Comparison of ENCODE assay signal across 1 cellular context in the genomic region with DNA sequence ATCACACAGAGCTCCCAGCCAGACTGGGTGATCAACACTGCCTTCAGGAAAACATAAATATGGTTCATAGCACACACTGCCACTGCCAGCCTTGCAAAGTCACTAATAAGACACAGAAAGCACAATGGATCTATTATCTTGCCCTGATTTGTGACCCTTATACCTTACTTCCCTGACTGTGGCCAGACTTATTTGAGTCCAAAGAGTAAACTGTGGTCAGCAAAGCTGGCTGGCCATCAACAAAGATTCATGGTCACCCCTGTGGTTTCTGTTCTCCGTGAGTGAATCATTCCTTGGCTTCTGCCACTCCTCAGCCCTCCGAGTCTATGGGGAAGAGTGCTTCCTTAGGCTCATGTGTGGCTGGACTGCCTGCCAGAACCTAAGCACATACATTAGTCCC.
A peak's percentile ranks its signal among the peaks of the same experiment; 100 is the strongest.
TF ChIP-seq lines count a peak whose summit lies in the region.

No MANE protein-coding gene starts in this region.

TF ChIP-seq in HepG2, 621 proteins besides CTCF, POLR2A, EP300 and RAD21 (continued from another document and continues in another):
- TF ChIP-seq ZIK1 (CRISPR knock-in tag; IDR thresholded peaks at IDR 0.05; ENCODE audit: borderline replicate concordance, low read depth) = 0 out of 2 replicates have a peak, but pooled peaks have one; percentile 26
- no peak for TF ChIP-seq ZNF780A (CRISPR knock-in tag; IDR thresholded peaks at IDR 0.05)
- no peak for TF ChIP-seq MYC (CRISPR knock-in tag; IDR thresholded peaks at IDR 0.05; ENCODE audit: borderline replicate concordance)
- TF ChIP-seq KMT2B (CRISPR knock-in tag; IDR thresholded peaks at IDR 0.05) = no peak
- TF ChIP-seq NFATC3 (CRISPR knock-in tag; IDR thresholded peaks at IDR 0.05) = no peak
- TF ChIP-seq KAT7 (CRISPR knock-in tag; IDR thresholded peaks at IDR 0.05; ENCODE audit: borderline replicate concordance) = no peak
- TF ChIP-seq, protein P1, sequence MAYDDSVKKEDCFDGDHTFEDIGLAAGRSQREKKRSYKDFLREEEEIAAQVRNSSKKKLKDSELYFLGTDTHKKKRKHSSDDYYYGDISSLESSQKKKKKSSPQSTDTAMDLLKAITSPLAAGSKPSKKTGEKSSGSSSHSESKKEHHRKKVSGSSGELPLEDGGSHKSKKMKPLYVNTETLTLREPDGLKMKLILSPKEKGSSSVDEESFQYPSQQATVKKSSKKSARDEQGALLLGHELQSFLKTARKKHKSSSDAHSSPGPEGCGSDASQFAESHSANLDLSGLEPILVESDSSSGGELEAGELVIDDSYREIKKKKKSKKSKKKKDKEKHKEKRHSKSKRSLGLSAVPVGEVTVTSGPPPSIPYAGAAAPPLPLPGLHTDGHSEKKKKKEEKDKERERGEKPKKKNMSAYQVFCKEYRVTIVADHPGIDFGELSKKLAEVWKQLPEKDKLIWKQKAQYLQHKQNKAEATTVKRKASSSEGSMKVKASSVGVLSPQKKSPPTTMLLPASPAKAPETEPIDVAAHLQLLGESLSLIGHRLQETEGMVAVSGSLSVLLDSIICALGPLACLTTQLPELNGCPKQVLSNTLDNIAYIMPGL (CRISPR knock-in tag; IDR thresholded peaks at IDR 0.05; ENCODE audit: borderline replicate concordance in 1 of 2, low read depth in 1 of 2) = no peak
- peak; percentile 63 for TF ChIP-seq HMG20A (CRISPR knock-in tag; IDR thresholded peaks at IDR 0.05; ENCODE audit: borderline replicate concordance)
- TF ChIP-seq, protein P2, sequence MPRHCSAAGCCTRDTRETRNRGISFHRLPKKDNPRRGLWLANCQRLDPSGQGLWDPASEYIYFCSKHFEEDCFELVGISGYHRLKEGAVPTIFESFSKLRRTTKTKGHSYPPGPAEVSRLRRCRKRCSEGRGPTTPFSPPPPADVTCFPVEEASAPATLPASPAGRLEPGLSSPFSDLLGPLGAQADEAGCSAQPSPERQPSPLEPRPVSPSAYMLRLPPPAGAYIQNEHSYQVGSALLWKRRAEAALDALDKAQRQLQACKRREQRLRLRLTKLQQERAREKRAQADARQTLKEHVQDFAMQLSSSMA (CRISPR knock-in tag; IDR thresholded peaks at IDR 0.05) = no peak
- TF ChIP-seq ZNF567 (CRISPR knock-in tag; IDR thresholded peaks at IDR 0.05; ENCODE audit: borderline replicate concordance) = no peak
- peak; percentile 66 for TF ChIP-seq FOSL2 (CRISPR knock-in tag; IDR thresholded peaks at IDR 0.05)
- no peak for TF ChIP-seq CHD4 (IDR thresholded peaks at IDR 0.05; ENCODE audit: borderline replicate concordance, low read length)
- TF ChIP-seq EEA1 (CRISPR knock-in tag; IDR thresholded peaks at IDR 0.05; ENCODE audit: borderline replicate concordance) = no peak
- TF ChIP-seq HNF4G (IDR thresholded peaks at IDR 0.05; ENCODE audit: borderline replicate concordance, low read depth, low read length) = peak; percentile 66
- 0 out of 2 replicates have a peak, but pooled peaks have one; percentile 31 for TF ChIP-seq HNF4G (CRISPR knock-in tag; IDR thresholded peaks at IDR 0.05; ENCODE audit: borderline replicate concordance, low read depth)
- TF ChIP-seq SOX5 (CRISPR knock-in tag; IDR thresholded peaks at IDR 0.05; ENCODE audit: borderline replicate concordance) = peak; percentile 70; the same call in 1 of the 2 replicates
- TF ChIP-seq PHF21A (CRISPR knock-in tag; IDR thresholded peaks at IDR 0.05) = peak; percentile 58
- TF ChIP-seq BCL6 (CRISPR knock-in tag; IDR thresholded peaks at IDR 0.05) = 0 out of 2 replicates have a peak, but pooled peaks have one; percentile 16
- no peak for TF ChIP-seq ZNF619 (CRISPR knock-in tag; IDR thresholded peaks at IDR 0.05)
- TF ChIP-seq EHMT2 (IDR thresholded peaks at IDR 0.05; ENCODE audit: borderline replicate concordance, low read depth, low read length) = peak; percentile 25; the same call in 1 of the 2 replicates
- TF ChIP-seq, protein P3, sequence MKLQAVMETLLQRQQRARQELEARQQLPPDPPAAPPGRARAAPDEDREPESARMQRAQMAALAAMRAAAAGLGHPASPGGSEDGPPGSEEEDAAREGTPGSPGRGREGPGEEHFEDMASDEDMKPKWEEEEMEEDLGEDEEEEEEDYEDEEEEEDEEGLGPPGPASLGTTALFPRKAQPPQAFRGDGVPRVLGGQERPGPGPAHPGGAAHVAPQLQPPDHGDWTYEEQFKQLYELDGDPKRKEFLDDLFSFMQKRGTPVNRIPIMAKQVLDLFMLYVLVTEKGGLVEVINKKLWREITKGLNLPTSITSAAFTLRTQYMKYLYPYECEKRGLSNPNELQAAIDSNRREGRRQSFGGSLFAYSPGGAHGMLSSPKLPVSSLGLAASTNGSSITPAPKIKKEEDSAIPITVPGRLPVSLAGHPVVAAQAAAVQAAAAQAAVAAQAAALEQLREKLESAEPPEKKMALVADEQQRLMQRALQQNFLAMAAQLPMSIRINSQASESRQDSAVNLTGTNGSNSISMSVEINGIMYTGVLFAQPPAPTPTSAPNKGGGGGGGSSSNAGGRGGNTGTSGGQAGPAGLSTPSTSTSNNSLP (IDR thresholded peaks at IDR 0.05; ENCODE audit: low read depth, low read length) = 0 out of 2 replicates have a peak, but pooled peaks have one; percentile 48
- peak; percentile 19; the same call in 1 of the 2 replicates for TF ChIP-seq TBX2 (CRISPR knock-in tag; IDR thresholded peaks at IDR 0.05; ENCODE audit: borderline replicate concordance)
- no peak for TF ChIP-seq SNAI1 (CRISPR knock-in tag; IDR thresholded peaks at IDR 0.05; ENCODE audit: borderline replicate concordance)
- no peak for TF ChIP-seq SUZ12 (IDR thresholded peaks at IDR 0.05; ENCODE audit: low read depth, low read length)
- TF ChIP-seq ZNF549 (CRISPR knock-in tag; IDR thresholded peaks at IDR 0.05) = no peak
- TF ChIP-seq, protein P4, sequence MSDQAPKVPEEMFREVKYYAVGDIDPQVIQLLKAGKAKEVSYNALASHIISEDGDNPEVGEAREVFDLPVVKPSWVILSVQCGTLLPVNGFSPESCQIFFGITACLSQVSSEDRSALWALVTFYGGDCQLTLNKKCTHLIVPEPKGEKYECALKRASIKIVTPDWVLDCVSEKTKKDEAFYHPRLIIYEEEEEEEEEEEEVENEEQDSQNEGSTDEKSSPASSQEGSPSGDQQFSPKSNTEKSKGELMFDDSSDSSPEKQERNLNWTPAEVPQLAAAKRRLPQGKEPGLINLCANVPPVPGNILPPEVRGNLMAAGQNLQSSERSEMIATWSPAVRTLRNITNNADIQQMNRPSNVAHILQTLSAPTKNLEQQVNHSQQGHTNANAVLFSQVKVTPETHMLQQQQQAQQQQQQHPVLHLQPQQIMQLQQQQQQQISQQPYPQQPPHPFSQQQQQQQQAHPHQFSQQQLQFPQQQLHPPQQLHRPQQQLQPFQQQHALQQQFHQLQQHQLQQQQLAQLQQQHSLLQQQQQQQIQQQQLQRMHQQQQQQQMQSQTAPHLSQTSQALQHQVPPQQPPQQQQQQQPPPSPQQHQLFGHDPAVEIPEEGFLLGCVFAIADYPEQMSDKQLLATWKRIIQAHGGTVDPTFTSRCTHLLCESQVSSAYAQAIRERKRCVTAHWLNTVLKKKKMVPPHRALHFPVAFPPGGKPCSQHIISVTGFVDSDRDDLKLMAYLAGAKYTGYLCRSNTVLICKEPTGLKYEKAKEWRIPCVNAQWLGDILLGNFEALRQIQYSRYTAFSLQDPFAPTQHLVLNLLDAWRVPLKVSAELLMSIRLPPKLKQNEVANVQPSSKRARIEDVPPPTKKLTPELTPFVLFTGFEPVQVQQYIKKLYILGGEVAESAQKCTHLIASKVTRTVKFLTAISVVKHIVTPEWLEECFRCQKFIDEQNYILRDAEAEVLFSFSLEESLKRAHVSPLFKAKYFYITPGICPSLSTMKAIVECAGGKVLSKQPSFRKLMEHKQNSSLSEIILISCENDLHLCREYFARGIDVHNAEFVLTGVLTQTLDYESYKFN (CRISPR knock-in tag; conservative IDR thresholded peaks at IDR 0.05) = peak; percentile 78
- TF ChIP-seq, protein P5, sequence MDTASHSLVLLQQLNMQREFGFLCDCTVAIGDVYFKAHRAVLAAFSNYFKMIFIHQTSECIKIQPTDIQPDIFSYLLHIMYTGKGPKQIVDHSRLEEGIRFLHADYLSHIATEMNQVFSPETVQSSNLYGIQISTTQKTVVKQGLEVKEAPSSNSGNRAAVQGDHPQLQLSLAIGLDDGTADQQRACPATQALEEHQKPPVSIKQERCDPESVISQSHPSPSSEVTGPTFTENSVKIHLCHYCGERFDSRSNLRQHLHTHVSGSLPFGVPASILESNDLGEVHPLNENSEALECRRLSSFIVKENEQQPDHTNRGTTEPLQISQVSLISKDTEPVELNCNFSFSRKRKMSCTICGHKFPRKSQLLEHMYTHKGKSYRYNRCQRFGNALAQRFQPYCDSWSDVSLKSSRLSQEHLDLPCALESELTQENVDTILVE (CRISPR knock-in tag; IDR thresholded peaks at IDR 0.05) = no peak
- TF ChIP-seq, protein P6, sequence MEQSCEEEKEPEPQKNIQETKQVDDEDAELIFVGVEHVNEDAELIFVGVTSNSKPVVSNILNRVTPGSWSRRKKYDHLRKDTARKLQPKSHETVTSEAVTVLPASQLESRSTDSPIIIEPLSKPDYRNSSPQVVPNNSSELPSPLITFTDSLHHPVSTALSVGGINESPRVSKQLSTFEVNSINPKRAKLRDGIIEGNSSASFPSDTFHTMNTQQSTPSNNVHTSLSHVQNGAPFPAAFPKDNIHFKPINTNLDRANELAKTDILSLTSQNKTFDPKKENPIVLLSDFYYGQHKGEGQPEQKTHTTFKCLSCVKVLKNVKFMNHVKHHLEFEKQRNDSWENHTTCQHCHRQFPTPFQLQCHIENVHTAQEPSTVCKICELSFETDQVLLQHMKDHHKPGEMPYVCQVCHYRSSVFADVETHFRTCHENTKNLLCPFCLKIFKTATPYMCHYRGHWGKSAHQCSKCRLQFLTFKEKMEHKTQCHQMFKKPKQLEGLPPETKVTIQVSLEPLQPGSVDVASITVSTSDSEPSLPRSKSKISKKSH (CRISPR knock-in tag; IDR thresholded peaks at IDR 0.05; ENCODE audit: borderline replicate concordance) = no peak
- no peak for TF ChIP-seq ZNF44 (CRISPR knock-in tag; IDR thresholded peaks at IDR 0.05)
- no peak for TF ChIP-seq BRD4 (CRISPR knock-in tag; IDR thresholded peaks at IDR 0.05)
- TF ChIP-seq FOXK2 (IDR thresholded peaks at IDR 0.05) = peak; percentile 27; the same call in 1 of the 2 replicates
- TF ChIP-seq, protein P7, sequence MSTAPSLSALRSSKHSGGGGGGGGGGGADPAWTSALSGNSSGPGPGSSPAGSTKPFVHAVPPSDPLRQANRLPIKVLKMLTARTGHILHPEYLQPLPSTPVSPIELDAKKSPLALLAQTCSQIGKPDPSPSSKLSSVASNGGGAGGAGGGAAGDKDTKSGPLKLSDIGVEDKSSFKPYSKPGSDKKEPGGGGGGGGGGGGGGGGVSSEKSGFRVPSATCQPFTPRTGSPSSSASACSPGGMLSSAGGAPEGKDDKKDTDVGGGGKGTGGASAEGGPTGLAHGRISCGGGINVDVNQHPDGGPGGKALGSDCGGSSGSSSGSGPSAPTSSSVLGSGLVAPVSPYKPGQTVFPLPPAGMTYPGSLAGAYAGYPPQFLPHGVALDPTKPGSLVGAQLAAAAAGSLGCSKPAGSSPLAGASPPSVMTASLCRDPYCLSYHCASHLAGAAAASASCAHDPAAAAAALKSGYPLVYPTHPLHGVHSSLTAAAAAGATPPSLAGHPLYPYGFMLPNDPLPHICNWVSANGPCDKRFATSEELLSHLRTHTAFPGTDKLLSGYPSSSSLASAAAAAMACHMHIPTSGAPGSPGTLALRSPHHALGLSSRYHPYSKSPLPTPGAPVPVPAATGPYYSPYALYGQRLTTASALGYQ (CRISPR knock-in tag; IDR thresholded peaks at IDR 0.05) = no peak
- TF ChIP-seq, protein P8, sequence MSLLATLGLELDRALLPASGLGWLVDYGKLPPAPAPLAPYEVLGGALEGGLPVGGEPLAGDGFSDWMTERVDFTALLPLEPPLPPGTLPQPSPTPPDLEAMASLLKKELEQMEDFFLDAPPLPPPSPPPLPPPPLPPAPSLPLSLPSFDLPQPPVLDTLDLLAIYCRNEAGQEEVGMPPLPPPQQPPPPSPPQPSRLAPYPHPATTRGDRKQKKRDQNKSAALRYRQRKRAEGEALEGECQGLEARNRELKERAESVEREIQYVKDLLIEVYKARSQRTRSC (CRISPR knock-in tag; IDR thresholded peaks at IDR 0.05; ENCODE audit: low read depth) = no peak
- no peak for TF ChIP-seq TOE1 (CRISPR knock-in tag; IDR thresholded peaks at IDR 0.05)
- TF ChIP-seq, protein P9, sequence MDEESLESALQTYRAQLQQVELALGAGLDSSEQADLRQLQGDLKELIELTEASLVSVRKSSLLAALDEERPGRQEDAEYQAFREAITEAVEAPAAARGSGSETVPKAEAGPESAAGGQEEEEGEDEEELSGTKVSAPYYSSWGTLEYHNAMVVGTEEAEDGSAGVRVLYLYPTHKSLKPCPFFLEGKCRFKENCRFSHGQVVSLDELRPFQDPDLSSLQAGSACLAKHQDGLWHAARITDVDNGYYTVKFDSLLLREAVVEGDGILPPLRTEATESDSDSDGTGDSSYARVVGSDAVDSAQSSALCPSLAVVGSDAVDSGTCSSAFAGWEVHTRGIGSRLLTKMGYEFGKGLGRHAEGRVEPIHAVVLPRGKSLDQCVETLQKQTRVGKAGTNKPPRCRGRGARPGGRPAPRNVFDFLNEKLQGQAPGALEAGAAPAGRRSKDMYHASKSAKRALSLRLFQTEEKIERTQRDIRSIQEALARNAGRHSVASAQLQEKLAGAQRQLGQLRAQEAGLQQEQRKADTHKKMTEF (CRISPR knock-in tag; IDR thresholded peaks at IDR 0.05) = peak; percentile 33; the same call in 1 of the 2 replicates
- TF ChIP-seq KAT8 (CRISPR knock-in tag; IDR thresholded peaks at IDR 0.05) = no peak
- peak; percentile 80; the same call in 1 of the 2 replicates for TF ChIP-seq ZNF296 (CRISPR knock-in tag; conservative IDR thresholded peaks at IDR 0.05)
- TF ChIP-seq CHD2 (IDR thresholded peaks at IDR 0.05; ENCODE audit: low read depth, low read length) = no peak
- TF ChIP-seq, protein P10, sequence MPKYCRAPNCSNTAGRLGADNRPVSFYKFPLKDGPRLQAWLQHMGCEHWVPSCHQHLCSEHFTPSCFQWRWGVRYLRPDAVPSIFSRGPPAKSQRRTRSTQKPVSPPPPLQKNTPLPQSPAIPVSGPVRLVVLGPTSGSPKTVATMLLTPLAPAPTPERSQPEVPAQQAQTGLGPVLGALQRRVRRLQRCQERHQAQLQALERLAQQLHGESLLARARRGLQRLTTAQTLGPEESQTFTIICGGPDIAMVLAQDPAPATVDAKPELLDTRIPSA (CRISPR knock-in tag; IDR thresholded peaks at IDR 0.05; ENCODE audit: borderline replicate concordance) = no peak
- no peak for TF ChIP-seq HDAC6 (IDR thresholded peaks at IDR 0.05; ENCODE audit: low read depth, low read length)
- peak; percentile 27; the same call in 1 of the 2 replicates for TF ChIP-seq POGZ (CRISPR knock-in tag; IDR thresholded peaks at IDR 0.05)
- no peak for TF ChIP-seq JUN (CRISPR knock-in tag; IDR thresholded peaks at IDR 0.05)
- TF ChIP-seq, protein P11, sequence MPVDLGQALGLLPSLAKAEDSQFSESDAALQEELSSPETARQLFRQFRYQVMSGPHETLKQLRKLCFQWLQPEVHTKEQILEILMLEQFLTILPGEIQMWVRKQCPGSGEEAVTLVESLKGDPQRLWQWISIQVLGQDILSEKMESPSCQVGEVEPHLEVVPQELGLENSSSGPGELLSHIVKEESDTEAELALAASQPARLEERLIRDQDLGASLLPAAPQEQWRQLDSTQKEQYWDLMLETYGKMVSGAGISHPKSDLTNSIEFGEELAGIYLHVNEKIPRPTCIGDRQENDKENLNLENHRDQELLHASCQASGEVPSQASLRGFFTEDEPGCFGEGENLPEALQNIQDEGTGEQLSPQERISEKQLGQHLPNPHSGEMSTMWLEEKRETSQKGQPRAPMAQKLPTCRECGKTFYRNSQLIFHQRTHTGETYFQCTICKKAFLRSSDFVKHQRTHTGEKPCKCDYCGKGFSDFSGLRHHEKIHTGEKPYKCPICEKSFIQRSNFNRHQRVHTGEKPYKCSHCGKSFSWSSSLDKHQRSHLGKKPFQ (CRISPR knock-in tag; IDR thresholded peaks at IDR 0.05; ENCODE audit: insufficient replicate concordance) = no peak
- no peak for TF ChIP-seq ZNF333 (CRISPR knock-in tag; IDR thresholded peaks at IDR 0.05; ENCODE audit: borderline replicate concordance)
- TF ChIP-seq KDM4B (CRISPR knock-in tag; IDR thresholded peaks at IDR 0.05) = no peak
- no peak for TF ChIP-seq ZNF605 (CRISPR knock-in tag; IDR thresholded peaks at IDR 0.05)
